Comparison of ENCODE assay signal across 28 cellular contexts in genomic region chrX:139862208-139862607, GRCh38.
DNase-seq lines count a peak whose midpoint lies in the region; ATAC-seq and TF ChIP-seq lines count a peak whose summit lies in the region.
"Had no signal": no experiment of that assay in that cellular context is flagged by ENCODE, and none has a peak within 500 bp of the region (broad histone marks: within the 10 kb centered on the region; RNA-seq: fewer than 3 reads in every experiment).

No MANE protein-coding gene starts in this region.

- H2AFZ ChIP-seq in OCI-LY7 (ENCODE audit: low read length), result no peak overlapping the region
- H2AFZ ChIP-seq: PC-9 had no signal

- ATAC-seq in HG02610 (IDR thresholded peaks at IDR 0.05; ENCODE audit: unreplicated experiment), result no peak
- no peak for ATAC-seq in GM18519 (IDR thresholded peaks at IDR 0.05; ENCODE audit: low FRiP score, unreplicated experiment)
- no peak for ATAC-seq in HG02981 (IDR thresholded peaks at IDR 0.05; ENCODE audit: unreplicated experiment)
- ATAC-seq: sciatic nerve, upper lobe of right lung had no signal

- H3K27ac ChIP-seq in C4-2B (no peak overlapping the region), OCI-LY7 (ENCODE audit: low read depth, low read length, poor library complexity, severe bottlenecking) (no peak overlapping the region)
- H3K27ac ChIP-seq: ascending aorta, left ventricle myocardium inferior, PC-9, upper lobe of right lung had no signal

- TF ChIP-seq CTCF in C4-2B (conservative IDR thresholded peaks at IDR 0.05) (peak; percentile 10; the same call in 1 of the 2 replicates), GM13977 (IDR thresholded peaks at IDR 0.05; ENCODE audit: extremely low read depth, insufficient read depth, missing control alignments) (peak; percentile 7), OCI-LY7 (conservative IDR thresholded peaks at IDR 0.05; ENCODE audit: low read length) (peak; percentile 44), epithelial cell of proximal tubule (conservative IDR thresholded peaks at IDR 0.05; ENCODE audit: low read depth, low read length) (peak; percentile 29)

- no peaks in the 10 kb centered on the region; the same call in 1 of the 2 replicates for H3K36me3 ChIP-seq in OCI-LY7 (ENCODE audit: insufficient read depth, low read length)
- H3K36me3 ChIP-seq: ascending aorta, HAP-1, left ventricle myocardium inferior, upper lobe of right lung had no signal

- POLR2A ChIA-PET in OCI-LY7 (lab: Charles Lee), result no interaction called here

- intact Hi-C loops in OCI-LY7 (cut with micrococcal nuclease; ENCODE audit: unreplicated experiment), result no loop called here

- H4K20me1 ChIP-seq in OCI-LY7 (ENCODE audit: insufficient read depth, low read length), result no peaks in the 10 kb centered on the region

- H3K79me2 ChIP-seq in OCI-LY7 (ENCODE audit: insufficient read depth, low read depth, low read length), result no peaks in the 10 kb centered on the region

- no peak overlapping the region for H3K4me2 ChIP-seq in OCI-LY7 (ENCODE audit: low read length)
- H3K4me2 ChIP-seq: PC-9 had no signal

- H3K4me1 ChIP-seq in OCI-LY7 (ENCODE audit: insufficient read depth, low read length, poor library complexity, severe bottlenecking), result no peaks in the 10 kb centered on the region
- H3K4me1 ChIP-seq: ascending aorta, left ventricle myocardium inferior, upper lobe of right lung had no signal

- H3K4me3 ChIP-seq in OCI-LY7 (ENCODE audit: low read depth, low read length, poor library complexity, severe bottlenecking), result no peak overlapping the region
- H3K4me3 ChIP-seq in epithelial cell of proximal tubule (ENCODE audit: low read depth, low read length), result no peak overlapping the region
- H3K4me3 ChIP-seq: ascending aorta, HAP-1, left ventricle myocardium inferior, PC-9, upper lobe of right lung had no signal

- no peak for DNase-seq in GM13977 (ENCODE audit: low spot score)
- DNase-seq in OCI-LY7 (ENCODE audit: low spot score), result no peak
- no peak for DNase-seq in epithelial cell of proximal tubule (ENCODE audit: low read depth)
- DNase-seq in occipital lobe (lab: John Stamatoyannopoulos, UW), result no peak
- DNase-seq: activated CD4-positive, alpha-beta T cell treated with anti-CD3 and anti-CD28 coated beads for 48 hours; activated naive CD4-positive, alpha-beta T cell treated with anti-CD3 and anti-CD28 coated beads, Interleukin-2, amount 50 U/mL, for 16 hours; CD4-positive, alpha-beta memory T cell; DMS 273 treated with DMSO at 0.1 percent for 48 hours; erythroblast; foreskin fibroblast; immature natural killer cell; left ventricle myocardium inferior; NCI-H1048; NCI-H187 treated with DMSO at 0.1 percent for 48 hours; NCI-H2227 treated with DMSO at 0.1 percent for 48 hours; NCI-H774; PC-9; posterior cingulate gyrus; SHP77 treated with DMSO at 0.1 percent for 48 hours; stimulated activated CD4-positive, alpha-beta T cell treated with anti-CD3 and anti-CD28 coated beads, Interleukin-15, amount 100 ng/mL, for 24 hours; upper lobe of right lung had no signal

- in situ Hi-C loops in GM13977 (cut with MboI; ENCODE audit: low pct_unique_long_range_greater_than_20kb, low sequenced_read_pairs, unreplicated experiment), result no loop called here

- CTCF ChIA-PET in OCI-LY7 (lab: Charles Lee; ENCODE audit: unreplicated experiment), result no interaction called here

- BruUV-seq in OCI-LY7 (replicated peaks; lab: Mats Ljungman, UMichigan), result no TSS peak

- no peaks in the 10 kb centered on the region for H3K9me3 ChIP-seq in OCI-LY7 (ENCODE audit: low read length)
- H3K9me3 ChIP-seq: ascending aorta, HAP-1, left ventricle myocardium inferior, upper lobe of right lung had no signal

- H3K9me2 ChIP-seq in OCI-LY7 (ENCODE audit: insufficient read depth, low read length), result no peaks in the 10 kb centered on the region
